ENCODE assay signal across 1 cellular context in genomic region chr1:28775121-28775942, GRCh38.
TF ChIP-seq lines count a peak whose summit lies in the region.

No MANE protein-coding gene starts in this region.

TF ChIP-seq in liver, 16 proteins besides CTCF, POLR2A, EP300 and RAD21 (continued from another document):
- TF ChIP-seq, protein P1, sequence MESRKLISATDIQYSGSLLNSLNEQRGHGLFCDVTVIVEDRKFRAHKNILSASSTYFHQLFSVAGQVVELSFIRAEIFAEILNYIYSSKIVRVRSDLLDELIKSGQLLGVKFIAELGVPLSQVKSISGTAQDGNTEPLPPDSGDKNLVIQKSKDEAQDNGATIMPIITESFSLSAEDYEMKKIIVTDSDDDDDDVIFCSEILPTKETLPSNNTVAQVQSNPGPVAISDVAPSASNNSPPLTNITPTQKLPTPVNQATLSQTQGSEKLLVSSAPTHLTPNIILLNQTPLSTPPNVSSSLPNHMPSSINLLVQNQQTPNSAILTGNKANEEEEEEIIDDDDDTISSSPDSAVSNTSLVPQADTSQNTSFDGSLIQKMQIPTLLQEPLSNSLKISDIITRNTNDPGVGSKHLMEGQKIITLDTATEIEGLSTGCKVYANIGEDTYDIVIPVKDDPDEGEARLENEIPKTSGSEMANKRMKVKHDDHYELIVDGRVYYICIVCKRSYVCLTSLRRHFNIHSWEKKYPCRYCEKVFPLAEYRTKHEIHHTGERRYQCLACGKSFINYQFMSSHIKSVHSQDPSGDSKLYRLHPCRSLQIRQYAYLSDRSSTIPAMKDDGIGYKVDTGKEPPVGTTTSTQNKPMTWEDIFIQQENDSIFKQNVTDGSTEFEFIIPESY (IDR thresholded peaks at IDR 0.05): no peak
- no peak for TF ChIP-seq HNF4G (IDR thresholded peaks at IDR 0.05)
- TF ChIP-seq EGR1 (IDR thresholded peaks at IDR 0.05; ENCODE audit: low read depth in 2 of 2): no peak
TF ChIP-seq in liver: peak in this region for 5.
